24 cellular contexts compared by ENCODE assay signal in the genomic region with DNA sequence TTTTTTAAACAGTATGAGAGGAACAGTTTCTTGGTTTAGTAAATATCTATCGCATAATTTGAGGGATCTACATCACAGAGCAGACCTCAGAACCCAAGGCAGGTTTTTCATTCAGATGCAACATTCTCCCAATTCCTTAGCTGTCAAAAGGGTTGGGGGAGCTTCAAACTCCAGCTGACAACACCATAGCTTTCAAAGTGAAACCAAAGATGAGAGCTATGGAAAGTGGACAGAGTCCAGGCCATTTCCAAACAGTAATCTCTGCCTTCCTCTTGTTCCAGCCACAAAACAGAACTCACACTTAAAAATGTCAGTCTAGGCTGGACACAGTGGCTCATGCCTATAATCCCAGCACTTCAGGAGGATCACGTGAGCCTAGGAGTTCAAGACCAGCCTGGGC.
"Had no signal": no experiment of that assay in that cellular context is flagged by ENCODE, and none has a peak within 500 bp of the region (broad histone marks: within the 10 kb centered on the region; RNA-seq: fewer than 3 reads in every experiment).

No MANE protein-coding gene starts in this region.

- H2AFZ ChIP-seq: parathyroid adenoma had no signal

- H3K27ac ChIP-seq: breast epithelium, colonic mucosa, dorsolateral prefrontal cortex, esophagus squamous epithelium, foreskin keratinocyte, left lung, parathyroid adenoma, uterus had no signal

- H3K9ac ChIP-seq: parathyroid adenoma had no signal

- H3K36me3 ChIP-seq: breast epithelium, colonic mucosa, esophagus squamous epithelium, left lung, uterus had no signal

- H3K27me3 ChIP-seq: breast epithelium, colonic mucosa, dorsolateral prefrontal cortex, left lung, uterus had no signal

- H3K4me3 ChIP-seq: breast epithelium, colonic mucosa, dorsolateral prefrontal cortex, esophagus squamous epithelium, left lung, mucosa of descending colon, uterus had no signal

- H3K79me2 ChIP-seq: parathyroid adenoma had no signal

- H3K4me1 ChIP-seq: breast epithelium, colonic mucosa, esophagus squamous epithelium, foreskin keratinocyte, parathyroid adenoma, uterus had no signal

- ATAC-seq: activated T-cell treated with anti-CD3 and anti-CD28 coated beads, Interleukin-2, amount 50 U/mL, for 4 hours; foreskin keratinocyte; mucosa of descending colon; sciatic nerve; stimulated activated memory B cell treated with anti-CD40 and anti-IgM and Interleukin-4, amounts not matched to agents 10 μg/mL and 1 μg/mL and 100 μg/mL, for 72 hours; T-helper 17 cell had no signal

- H3K9me3 ChIP-seq: breast epithelium, colonic mucosa, esophagus squamous epithelium, mucosa of descending colon, uterus had no signal

- DNase-seq: activated CD4-positive, alpha-beta T cell treated with anti-CD3 and anti-CD28 coated beads for 4 hours; activated CD4-positive, alpha-beta T cell treated with anti-CD3 and anti-CD28 coated beads, Interleukin-2, amount 50 U/mL, for 48 hours; activated CD4-positive, CD25-positive, alpha-beta regulatory T cell; activated CD8-positive, alpha-beta memory T cell treated with anti-CD3 and anti-CD28 coated beads, Interleukin-2, amount 50 U/mL, for 48 hours; activated naive CD4-positive, alpha-beta T cell; activated T-cell treated with anti-CD3 and anti-CD28 coated beads, Interleukin-2, amount 50 U/mL, for 4 hours; colonic mucosa; dorsolateral prefrontal cortex; endodermal cell; esophagus squamous epithelium; foreskin keratinocyte; left lung; mammary epithelial cell; mucosa of descending colon; nephron progenitor cell; small intestine; stimulated activated CD4-positive, alpha-beta T cell treated with anti-CD3 and anti-CD28 coated beads, Interleukin-2, amount 100 ng/mL, for 24 hours; T-helper 17 cell; trophoblast cell; uterus had no signal
